Comparison of ENCODE assay signal across 8 cellular contexts in genomic region chr11:67356551-67356866, GRCh38. TPM values are rescaled to one million over a fixed set of nuclear protein-coding genes. Genes with fewer than 3 reads are reported as not detected.
A peak's percentile ranks its signal among the peaks of the same experiment; 100 is the strongest.
DNase-seq lines count a peak whose midpoint lies in the region; ATAC-seq, FAIRE-seq and TF ChIP-seq lines count a peak whose summit lies in the region.

No MANE protein-coding gene starts in this region.

- POLR2A ChIA-PET in Panc1 (lab: Charles Lee) = interaction anchor here (0.9 to 1.6 kb wide), 2 partner anchors 17 to 25 kb away, joined by 9 to 15 read pairs; partner anchors contain the start of gene CLCF1

- H3K4me1 ChIP-seq in DND-41 (ENCODE audit: insufficient read depth, low read length) (peaks cover 35% of the 10 kb centered on the region), Panc1 (ENCODE audit: control insufficient read depth, insufficient read depth, low read length) (peaks cover 58% of the 10 kb centered on the region), skeletal muscle tissue (ENCODE audit: control insufficient read depth in 3 of 3, insufficient read depth in 3 of 3, low read length in 3 of 3) (peaks cover 25 to 63% (median 56%) of the 10 kb centered on the region in 3 donors)

- H3K79me2 ChIP-seq in DND-41 (ENCODE audit: insufficient read depth, low read length) = peaks cover 8% of the 10 kb centered on the region

- H3K9me3 ChIP-seq in DND-41 (ENCODE audit: insufficient read depth, low read length, severe bottlenecking) = no peaks in the 10 kb centered on the region
- no peaks in the 10 kb centered on the region for H3K9me3 ChIP-seq in Panc1 (ENCODE audit: control insufficient read depth, insufficient read depth, low read depth, low read length)
- H3K9me3 ChIP-seq in skeletal muscle tissue (ENCODE audit: control insufficient read depth in 3 of 3, low read length in 3 of 3) = no peaks in the 10 kb centered on the region

- ATAC-seq in DND-41 (ENCODE audit: insufficient read depth, low read depth) = no peak
- no peak for ATAC-seq in Panc1
- no peak for ATAC-seq in HG02623 (IDR thresholded peaks at IDR 0.05; ENCODE audit: unreplicated experiment)
- no peak for ATAC-seq in HG03139 (IDR thresholded peaks at IDR 0.05; ENCODE audit: unreplicated experiment)

- H3K4me3 ChIP-seq in DND-41 (ENCODE audit: low read depth in 1 of 2, low read length in 2 of 2) (no peak overlapping the region), Panc1 (ENCODE audit: low read depth in 2 of 2, low read length in 2 of 2) (no peak overlapping the region), epithelial cell of proximal tubule (ENCODE audit: low read depth, low read length) (peak overlapping the region; percentile 19), skeletal muscle tissue (ENCODE audit: low read length in 3 of 3) (no peak overlapping the region)

- no TSS peak for BruUV-seq in Panc1 (replicated peaks; lab: Mats Ljungman, UMichigan)

- no peak for FAIRE-seq in urothelium cell line (lab: Jason Lieb, UNC)

- H3K27ac ChIP-seq in DND-41 (ENCODE audit: low read length) (no peak overlapping the region), Panc1 (ENCODE audit: low read length) (peak overlapping the region; percentile 94), skeletal muscle tissue (ENCODE audit: low read depth, low read length) (peak overlapping the region; percentile 40)

- in situ Hi-C loops in Panc1 (cut with HindIII; ENCODE audit: low pct_unique_long_range_greater_than_20kb, low sequenced_read_pairs) = no loop called here

- no peaks in the 10 kb centered on the region for H4K20me1 ChIP-seq in DND-41 (ENCODE audit: insufficient read depth, low read length)

- H3K27me3 ChIP-seq in DND-41 (ENCODE audit: insufficient read depth, low read length, poor library complexity) (no peaks in the 10 kb centered on the region), Panc1 (ENCODE audit: control insufficient read depth, insufficient read depth, low read length) (no peaks in the 10 kb centered on the region), skeletal muscle tissue (ENCODE audit: control insufficient read depth in 3 of 3, insufficient read depth in 3 of 3, low read length in 3 of 3) (no peaks in the 10 kb centered on the region)

- peak overlapping the region; percentile 36 for H3K4me2 ChIP-seq in DND-41 (ENCODE audit: insufficient read depth, low read length)

- no peaks in the 10 kb centered on the region; the same call in 1 of the 2 replicates for H3K36me3 ChIP-seq in DND-41 (ENCODE audit: insufficient read depth, low read length)
- H3K36me3 ChIP-seq in Panc1 (ENCODE audit: control insufficient read depth, insufficient read depth, low read length) = no peaks in the 10 kb centered on the region
- peaks cover 0 to 2% (median 0%) of the 10 kb centered on the region in 3 donors for H3K36me3 ChIP-seq in skeletal muscle tissue (ENCODE audit: control insufficient read depth in 3 of 3, insufficient read depth in 3 of 3, low read length in 3 of 3)

- no peak for TF ChIP-seq CTCF in DND-41 (IDR thresholded peaks at IDR 0.05; ENCODE audit: borderline replicate concordance, extremely low read depth, low read length, poor library complexity, severe bottlenecking)
- TF ChIP-seq CTCF in Panc1 (IDR thresholded peaks at IDR 0.05) = no peak
- TF ChIP-seq CTCF in epithelial cell of proximal tubule (conservative IDR thresholded peaks at IDR 0.05; ENCODE audit: low read depth, low read length) = no peak

- H2AFZ ChIP-seq in DND-41 (ENCODE audit: low read depth, low read length) = peak overlapping the region; percentile 40

- H3K9ac ChIP-seq in DND-41 (ENCODE audit: low read depth, low read length) (peak overlapping the region; percentile 8; the same call in 1 of the 2 replicates), skeletal muscle tissue (ENCODE audit: low read depth in 1 of 3, low read length in 3 of 3) (peak overlapping the region in 1 of 3 donors; percentile 45)

- DNase-seq in DND-41 (no peak), Panc1 (ENCODE audit: low read depth, low spot score) (no peak), epithelial cell of proximal tubule (ENCODE audit: low read depth) (no peak), urothelium cell line (ENCODE audit: low spot score) (no peak), NCI-H2107 treated with DMSO at 0.1 percent for 48 hours (lab: John Stamatoyannopoulos, UW; ENCODE audit: unreplicated experiment) (no peak)

- CTCF ChIA-PET in Panc1 (lab: Charles Lee) = interaction anchor here (0.8 to 7.9 kb wide), 6 partner anchors 10 to 23 kb away, joined by 3 to 207 read pairs (median 13); partner anchors contain the start of gene CLCF1

- intact Hi-C loops in Panc1 (cut with micrococcal nuclease; ENCODE audit: unreplicated experiment) = no loop called here

RNA-seq across cellular contexts. Expression of gene POLD4, which starts 3.2 kb away (rescaled TPM):
- 78.7 TPM for total RNA-seq in Panc1 (2021; ENCODE audit: unreplicated experiment)
- polyA plus RNA-seq in Panc1 (2012; ENCODE audit: insufficient read length) = 119 TPM
- 68.1 and 174 TPM in 2 replicates for total RNA-seq in epithelial cell of proximal tubule
- 14.6 TPM for total RNA-seq in skeletal muscle tissue

RNA-seq across cellular contexts. Expression of gene CLCF1, which starts 16.9 kb away (rescaled TPM):
- total RNA-seq in Panc1 (2021; ENCODE audit: unreplicated experiment) (9.3 TPM), epithelial cell of proximal tubule (23.8 and 44.6 TPM in 2 replicates), skeletal muscle tissue (1.0 TPM)
- 9.0 TPM for polyA plus RNA-seq in Panc1 (2012; ENCODE audit: insufficient read length)

RNA-seq across cellular contexts. Expression of gene RAD9A, which starts 35.3 kb away (rescaled TPM):
- total RNA-seq in Panc1 (2021; ENCODE audit: unreplicated experiment) = 33.1 TPM
- polyA plus RNA-seq in Panc1 (2012; ENCODE audit: insufficient read length) = 24.4 TPM
- 13.9 and 20.9 TPM in 2 replicates for total RNA-seq in epithelial cell of proximal tubule
- total RNA-seq in skeletal muscle tissue = 2.6 TPM

RNA-seq across cellular contexts. Expression of gene PPP1CA, which starts 45.1 kb away (rescaled TPM):
- total RNA-seq in Panc1 (2021; ENCODE audit: unreplicated experiment) (361 TPM), epithelial cell of proximal tubule (359 and 365 TPM in 2 replicates), skeletal muscle tissue (163 TPM)
- 412 TPM for polyA plus RNA-seq in Panc1 (2012; ENCODE audit: insufficient read length)

RNA-seq across cellular contexts. Expression of gene TBC1D10C, which starts 47.4 kb away (rescaled TPM):
- 0.33 TPM for total RNA-seq in Panc1 (2021; ENCODE audit: unreplicated experiment)
- polyA plus RNA-seq in Panc1 (2012; ENCODE audit: insufficient read length) = 0.68 TPM
- total RNA-seq in epithelial cell of proximal tubule = 0.14 and 0.17 TPM in 2 replicates
- 1.0 TPM for total RNA-seq in skeletal muscle tissue
